In genomic region chr18:8776544-8776943, GRCh38 we compare ENCODE assay signal across 22 cellular contexts.
"Had no signal": no experiment of that assay in that cellular context is flagged by ENCODE, and none has a peak within 500 bp of the region (broad histone marks: within the 10 kb centered on the region; RNA-seq: fewer than 3 reads in every experiment).

No MANE protein-coding gene starts in this region.

- H3K27ac ChIP-seq: coronary artery, parathyroid adenoma, prostate gland, right lobe of liver, spleen, thoracic aorta had no signal

- ATAC-seq: heart left ventricle; natural killer cell; right lobe of liver; stimulated activated memory B cell treated with anti-CD40 and anti-IgM and Interleukin-4, amounts not matched to agents 10 μg/mL and 1 μg/mL and 100 μg/mL, for 72 hours had no signal

- H3K9me3 ChIP-seq: heart left ventricle, prostate gland, right lobe of liver, spleen, thoracic aorta, transverse colon had no signal

- H2AFZ ChIP-seq: parathyroid adenoma had no signal

- H3K9me3 Mint-ChIP-seq: endodermal cell; natural killer cell; neural crest cell; stimulated activated memory B cell treated with anti-CD40 and anti-IgM and Interleukin-4, amounts not matched to agents 10 μg/mL and 1 μg/mL and 100 μg/mL, for 72 hours; stimulated activated naive CD8-positive, alpha-beta T cell treated with anti-CD3 and anti-CD28 coated beads, Interleukin-15, Interleukin-2, amounts not matched to agents 100 ng/mL and 50 ng/mL, for 24 hours had no signal

- H3K27me3 Mint-ChIP-seq: stimulated activated memory B cell treated with anti-CD40 and anti-IgM and Interleukin-4, amounts not matched to agents 10 μg/mL and 1 μg/mL and 100 μg/mL, for 72 hours; stimulated activated naive CD8-positive, alpha-beta T cell treated with anti-CD3 and anti-CD28 coated beads, Interleukin-15, Interleukin-2, amounts not matched to agents 100 ng/mL and 50 ng/mL, for 24 hours had no signal

- H3K4me1 ChIP-seq: prostate gland, right lobe of liver, spleen had no signal

- H3K4me3 ChIP-seq: coronary artery, heart left ventricle, prostate gland, right lobe of liver, spleen, thoracic aorta, transverse colon had no signal

- DNase-seq: effector CD4-positive, alpha-beta T cell; endodermal cell; heart left ventricle; hippocampal formation; kidney glomerular epithelial cell; mammary epithelial cell; natural killer cell; nucleus accumbens; retina; right lobe of liver; spleen; stimulated activated CD4-positive, alpha-beta T cell treated with anti-CD3 and anti-CD28 coated beads, Interleukin-15, amount 100 ng/mL, for 24 hours; stimulated activated CD4-positive, alpha-beta T cell treated with anti-CD3 and anti-CD28 coated beads, Interleukin-1b, Interleukin-23, amount 100 ng/mL, for 48 hours; stimulated activated CD4-positive, alpha-beta T cell treated with anti-CD3 and anti-CD28 coated beads, Interleukin-4, amount 100 ng/mL, for 24 hours; transverse colon had no signal

- H3K4me1 Mint-ChIP-seq: natural killer cell; stimulated activated memory B cell treated with anti-CD40 and anti-IgM and Interleukin-4, amounts not matched to agents 10 μg/mL and 1 μg/mL and 100 μg/mL, for 72 hours had no signal

- H3K4me3 Mint-ChIP-seq: endodermal cell; natural killer cell; neural crest cell; stimulated activated memory B cell treated with anti-CD40 and anti-IgM and Interleukin-4, amounts not matched to agents 10 μg/mL and 1 μg/mL and 100 μg/mL, for 72 hours; stimulated activated naive CD8-positive, alpha-beta T cell treated with anti-CD3 and anti-CD28 coated beads, Interleukin-15, Interleukin-2, amounts not matched to agents 100 ng/mL and 50 ng/mL, for 24 hours had no signal

- H3K27ac Mint-ChIP-seq: endodermal cell; natural killer cell; stimulated activated memory B cell treated with anti-CD40 and anti-IgM and Interleukin-4, amounts not matched to agents 10 μg/mL and 1 μg/mL and 100 μg/mL, for 72 hours; stimulated activated naive CD8-positive, alpha-beta T cell treated with anti-CD3 and anti-CD28 coated beads, Interleukin-15, Interleukin-2, amounts not matched to agents 100 ng/mL and 50 ng/mL, for 24 hours had no signal

- H3K27me3 ChIP-seq: heart left ventricle, right lobe of liver, spleen had no signal

- H3K36me3 Mint-ChIP-seq: natural killer cell; stimulated activated memory B cell treated with anti-CD40 and anti-IgM and Interleukin-4, amounts not matched to agents 10 μg/mL and 1 μg/mL and 100 μg/mL, for 72 hours had no signal

- H3K36me3 ChIP-seq: heart left ventricle, prostate gland, right lobe of liver, spleen, thoracic aorta, transverse colon had no signal

- H3K79me2 ChIP-seq: parathyroid adenoma had no signal
